ENCODE assay signal across 1 cellular context in genomic region chr1:24186993-24187790, GRCh38.
TF ChIP-seq lines count a peak whose summit lies in the region.

Gene IFNLR1, minus strand, starts transcription at chr1:24187289. Its CDS starts 41 bp downstream, at chr1:24187248.

TF ChIP-seq in HepG2, 621 proteins besides CTCF, POLR2A, EP300 and RAD21 (continued from another document and continues in another):
- peak; percentile 46; the same call in 1 of the 2 replicates for TF ChIP-seq HDAC1 (CRISPR knock-in tag; IDR thresholded peaks at IDR 0.05)
- no peak for TF ChIP-seq ZXDC (CRISPR knock-in tag; IDR thresholded peaks at IDR 0.05)
- no peak for TF ChIP-seq ZNF552 (CRISPR knock-in tag; IDR thresholded peaks at IDR 0.05; ENCODE audit: borderline replicate concordance)
- TF ChIP-seq RNF219 (CRISPR knock-in tag; IDR thresholded peaks at IDR 0.05): no peak
- TF ChIP-seq SNRNP70 (IDR thresholded peaks at IDR 0.05; ENCODE audit: low read depth, low read length): no peak
- peak; percentile 64 for TF ChIP-seq PHF8 (CRISPR knock-in tag; IDR thresholded peaks at IDR 0.05)
- TF ChIP-seq ZHX2 (IDR thresholded peaks at IDR 0.05; ENCODE audit: low read depth): no peak
- no peak for TF ChIP-seq ZHX2 (CRISPR knock-in tag; IDR thresholded peaks at IDR 0.05; ENCODE audit: borderline replicate concordance)
- no peak for TF ChIP-seq CEBPZ (IDR thresholded peaks at IDR 0.05; ENCODE audit: low read length)
- no peak for TF ChIP-seq TCF7 (IDR thresholded peaks at IDR 0.05; ENCODE audit: low read depth)
- TF ChIP-seq ZNF414 (CRISPR knock-in tag; IDR thresholded peaks at IDR 0.05): 0 out of 2 replicates have a peak, but pooled peaks have one; percentile 43
- no peak for TF ChIP-seq FOXO4 (CRISPR knock-in tag; conservative IDR thresholded peaks at IDR 0.05)
- no peak for TF ChIP-seq CBX5 (CRISPR knock-in tag; IDR thresholded peaks at IDR 0.05; ENCODE audit: borderline replicate concordance)
- TF ChIP-seq NFE2L2 (IDR thresholded peaks at IDR 0.05; ENCODE audit: low read length): no peak
- no peak for TF ChIP-seq ZNF883 (CRISPR knock-in tag; IDR thresholded peaks at IDR 0.05; ENCODE audit: not compliant biosample characterization)
- no peak for TF ChIP-seq AHR (CRISPR knock-in tag; IDR thresholded peaks at IDR 0.05)
- no peak for TF ChIP-seq PRDM10 (CRISPR knock-in tag; IDR thresholded peaks at IDR 0.05; ENCODE audit: low read depth)
- TF ChIP-seq UBTF (CRISPR knock-in tag; IDR thresholded peaks at IDR 0.05): no peak; the same call in none of the 2 replicates
- TF ChIP-seq SMAD3 (CRISPR knock-in tag; IDR thresholded peaks at IDR 0.05): peak; percentile 28; the same call in 1 of the 2 replicates
- TF ChIP-seq MEIS2 (CRISPR knock-in tag; IDR thresholded peaks at IDR 0.05): no peak
- TF ChIP-seq RFXANK (CRISPR knock-in tag; IDR thresholded peaks at IDR 0.05): no peak
- TF ChIP-seq ISX (CRISPR knock-in tag; conservative IDR thresholded peaks at IDR 0.05): no peak
- no peak for TF ChIP-seq EED (CRISPR knock-in tag; IDR thresholded peaks at IDR 0.05)
- no peak for TF ChIP-seq THYN1 (CRISPR knock-in tag; IDR thresholded peaks at IDR 0.05; ENCODE audit: borderline replicate concordance, low read depth)
- no peak for TF ChIP-seq STAG1 (CRISPR knock-in tag; IDR thresholded peaks at IDR 0.05)
- TF ChIP-seq ZNF124 (CRISPR knock-in tag; IDR thresholded peaks at IDR 0.05): no peak
- TF ChIP-seq ZMYM2 (CRISPR knock-in tag; IDR thresholded peaks at IDR 0.05): no peak
